In genomic region chr1:235663628-235664027, GRCh38 we compare ENCODE assay signal across 23 cellular contexts. TPM values are rescaled to one million over a fixed set of nuclear protein-coding genes. Genes with fewer than 3 reads are reported as not detected.
"Had no signal": no experiment of that assay in that cellular context is flagged by ENCODE, and none has a peak within 500 bp of the region (broad histone marks: within the 10 kb centered on the region; RNA-seq: fewer than 3 reads in every experiment).

No MANE protein-coding gene starts in this region.

- FAIRE-seq: urothelium cell line had no signal

- DNase-seq: effector CD8-positive, alpha-beta T cell; endodermal cell; foreskin fibroblast; gastrocnemius medialis; head of caudate nucleus; kidney; natural killer cell; occipital lobe; ovary; posterior cingulate gyrus; psoas muscle; right cardiac atrium; sigmoid colon; stimulated activated CD4-positive, alpha-beta T cell treated with anti-CD3 and anti-CD28 coated beads, Interleukin-2, amount 100 ng/mL, for 24 hours; stimulated activated CD4-positive, alpha-beta T cell treated with anti-CD3 and anti-CD28 coated beads, Interleukin-4, amount 100 ng/mL, for 24 hours; stimulated activated naive CD4-positive, alpha-beta T cell treated with Interleukin-2 at 50 U/mL for 16 hours; stomach; thyroid gland; trophoblast cell had no signal

- H3K27me3 ChIP-seq: gastrocnemius medialis, ovary, sigmoid colon, stomach, thyroid gland had no signal

- H3K9me3 ChIP-seq: gastrocnemius medialis, ovary, psoas muscle, sigmoid colon, stomach, thyroid gland had no signal

- H3K36me3 ChIP-seq: ovary had no signal

- H3K4me1 ChIP-seq: gastrocnemius medialis, psoas muscle, sigmoid colon, stomach, thyroid gland had no signal

- H3K4me3 ChIP-seq: gastrocnemius medialis, lung, ovary, psoas muscle, sigmoid colon, stomach, thyroid gland had no signal

- H3K27ac ChIP-seq: epithelial cell of prostate, gastrocnemius medialis, ovary, psoas muscle, sigmoid colon, stomach, thyroid gland had no signal

RNA-seq across cellular contexts. Expression of gene GNG4, which starts 14.0 kb away (rescaled TPM):
- polyA plus RNA-seq: liver had no signal
